ENCODE assay signal across 8 cellular contexts in genomic region chr6:34223964-34224940, GRCh38. TPM values are rescaled to one million over a fixed set of nuclear protein-coding genes. Genes with fewer than 3 reads are reported as not detected.
DNase-seq lines count a peak whose midpoint lies in the region; ATAC-seq, FAIRE-seq and TF ChIP-seq lines count a peak whose summit lies in the region.

No MANE protein-coding gene starts in this region.

- no peaks in the 10 kb centered on the region for H3K36me3 ChIP-seq in pancreas
- no peaks in the 10 kb centered on the region for H3K36me3 ChIP-seq in tibial artery

- 2 to 3% methylated on average over 46 to 55 of the region's 55 CpGs for WGBS in pancreas, 2 donors

- POLR2A ChIA-PET in GM10248 (lab: Yijun Ruan, JAX) = interaction anchor here (0.5 to 2.4 kb wide), 5 partner anchors 9 to 434 kb away, joined by 3 to 27 read pairs (median 4); partner anchors contain the start of genes HMGA1 and RPS10
- POLR2A ChIA-PET in activated naive CD8-positive, alpha-beta T cell treated with anti-CD3 and anti-CD28 coated beads, Interleukin-2, amount 10 ng/mL, durations not matched to agents 7 days and 5 days (lab: Charles Lee) = interaction anchor here (0.5 to 3.7 kb wide), 13 partner anchors 9 to 202 kb away, joined by 3 to 72 read pairs (median 4); partner anchors contain the start of genes HMGA1, NUDT3, RPS10 and SMIM29

- no peak for FAIRE-seq in pancreas (lab: Jason Lieb, UNC)

- H3K9me3 ChIP-seq in pancreas (no peaks in the 10 kb centered on the region), tibial artery (no peaks in the 10 kb centered on the region)

- H3K4me3 ChIP-seq in NB4 (ENCODE audit: low read depth, low read length) (peak overlapping the region; percentile 59), pancreas (peak overlapping the region; percentile 44 to 55 (median 48)), tibial artery (peak overlapping the region; percentile 59 to 70)

- ATAC-seq in HG02571 (IDR thresholded peaks at IDR 0.05; ENCODE audit: unreplicated experiment) = peak; percentile 77
- ATAC-seq in activated naive CD8-positive, alpha-beta T cell treated with anti-CD3 and anti-CD28 coated beads, Interleukin-2, amount 10 ng/mL, durations not matched to agents 7 days and 5 days (ENCODE audit: low read depth) = peak; percentile 97
- ATAC-seq in Right ventricle myocardium inferior = peak; percentile 98
- peak; percentile 96 to 100 (median 99) for ATAC-seq in pancreas

- H3K4me1 Mint-ChIP-seq in activated naive CD8-positive, alpha-beta T cell treated with anti-CD3 and anti-CD28 coated beads, Interleukin-2, amount 10 ng/mL, durations not matched to agents 7 days and 5 days = peaks cover 18% of the 10 kb centered on the region

- no peaks in the 10 kb centered on the region for H3K36me3 Mint-ChIP-seq in activated naive CD8-positive, alpha-beta T cell treated with anti-CD3 and anti-CD28 coated beads, Interleukin-2, amount 10 ng/mL, durations not matched to agents 7 days and 5 days

- TF ChIP-seq CTCF in GM10248 (IDR thresholded peaks at IDR 0.05; ENCODE audit: control extremely low read depth, extremely low read depth, low read depth, missing control alignments) (no peak), NB4 (IDR thresholded peaks at IDR 0.05; ENCODE audit: low read depth, low read length) (no peak), pancreas (IDR thresholded peaks at IDR 0.05) (no peak), tibial artery (IDR thresholded peaks at IDR 0.05) (no peak)

- intact Hi-C loops in Right ventricle myocardium inferior (cut with DNase I) = no loop called here
- intact Hi-C loops in pancreas (cut with DNase I) = no loop called here
- intact Hi-C loops in tibial artery (cut with DNase I; ENCODE audit: low total_unique reads) = loop anchor here (10.0 kb wide), 1 partner anchor 799 kb away; the partner anchor contains the start of gene SYNGAP1

- DNase-seq in GM10248 (ENCODE audit: extremely low spot score) (peak; percentile 96), NB4 (ENCODE audit: low read depth) (peak; percentile 96), SKM-1 treated with dmso at 0.1 percent for 144 hours (lab: John Stamatoyannopoulos, UW; ENCODE audit: unreplicated experiment) (peak; percentile 91), Right ventricle myocardium inferior (ENCODE audit: missing footprints) (peak; percentile 96), pancreas (peak; percentile 87 to 98 (median 95)), tibial artery (peak; percentile 93 to 97)
- DNase-seq in activated naive CD8-positive, alpha-beta T cell treated with anti-CD3 and anti-CD28 coated beads, Interleukin-2, amount 10 ng/mL, durations not matched to agents 7 days and 5 days = peak; percentile 95

- TF ChIP-seq POLR2A in NB4 (IDR thresholded peaks at IDR 0.05; ENCODE audit: extremely low read depth, insufficient read length) = peak; percentile 73

- peaks cover 0 to 5% (median 0%) of the 10 kb centered on the region in 3 donors for H3K4me1 ChIP-seq in pancreas
- peaks cover 0 to 13% (median 9%) of the 10 kb centered on the region in 4 donors for H3K4me1 ChIP-seq in tibial artery

- no peaks in the 10 kb centered on the region for H3K27me3 Mint-ChIP-seq in activated naive CD8-positive, alpha-beta T cell treated with anti-CD3 and anti-CD28 coated beads, Interleukin-2, amount 10 ng/mL, durations not matched to agents 7 days and 5 days

- no peaks in the 10 kb centered on the region for H3K9me3 Mint-ChIP-seq in activated naive CD8-positive, alpha-beta T cell treated with anti-CD3 and anti-CD28 coated beads, Interleukin-2, amount 10 ng/mL, durations not matched to agents 7 days and 5 days

- H3K4me3 Mint-ChIP-seq in activated naive CD8-positive, alpha-beta T cell treated with anti-CD3 and anti-CD28 coated beads, Interleukin-2, amount 10 ng/mL, durations not matched to agents 7 days and 5 days = peak overlapping the region; percentile 73

- H3K27ac ChIP-seq in pancreas (peak overlapping the region; percentile 84 to 94 (median 88)), tibial artery (peak overlapping the region; percentile 88 to 93)

- H3K27me3 ChIP-seq in pancreas (no peaks in the 10 kb centered on the region), tibial artery (no peaks in the 10 kb centered on the region)

- peak overlapping the region; percentile 86 for H3K27ac Mint-ChIP-seq in activated naive CD8-positive, alpha-beta T cell treated with anti-CD3 and anti-CD28 coated beads, Interleukin-2, amount 10 ng/mL, durations not matched to agents 7 days and 5 days

- CTCF ChIA-PET in GM10248 (lab: Yijun Ruan, JAX) = interaction anchor here (0.8 to 2.4 kb wide), 5 partner anchors 25 to 385 kb away, joined by 3 to 12 read pairs (median 3); partner anchors contain the start of gene SMIM29

RNA-seq across cellular contexts. Expression of gene HMGA1, which starts 12.4 kb away (rescaled TPM):
- total RNA-seq in activated naive CD8-positive, alpha-beta T cell treated with anti-CD3 and anti-CD28 coated beads, Interleukin-2, amount 10 ng/mL, durations not matched to agents 7 days and 5 days = 100 to 1,000 TPM; 233 to 247 TPM
- total RNA-seq in Right ventricle myocardium inferior (44.4 TPM), pancreas (10 to 100 TPM; 19.0 to 38.7 (median 25.8) TPM)
- polyA plus RNA-seq in pancreas = 10 to 100 TPM; 17.0 to 19.7 TPM

RNA-seq across cellular contexts. Expression of gene SMIM29, which starts 24.6 kb away (rescaled TPM):
- total RNA-seq in activated naive CD8-positive, alpha-beta T cell treated with anti-CD3 and anti-CD28 coated beads, Interleukin-2, amount 10 ng/mL, durations not matched to agents 7 days and 5 days = 10 to 100 TPM; 24.4 to 28.3 TPM
- 20.7 TPM for total RNA-seq in Right ventricle myocardium inferior
- total RNA-seq in pancreas = 10 to 100 TPM in 1 of 6 donors, 1 to 10 TPM in 5; 5.9 to 12.4 (median 7.1) TPM
- 10 to 100 TPM; 29.9 to 35.0 TPM for polyA plus RNA-seq in pancreas

Comparison
In these comparisons a context has a peak if more than half of its experiments do, and no peak if none do; other contexts are left out.
1. Peak in every context shown above with its lines: DNase-seq, ATAC-seq, H3K4me3 ChIP-seq and H3K27ac ChIP-seq.